Comparison of ENCODE assay signal across 1 cellular context in genomic region chr12:105083551-105084105, GRCh38.
TF ChIP-seq lines count a peak whose summit lies in the region.

No MANE protein-coding gene starts in this region.

TF ChIP-seq in GM23338, 12 proteins besides CTCF, POLR2A, EP300 and RAD21 (continued from another document):
- TF ChIP-seq, protein P1, sequence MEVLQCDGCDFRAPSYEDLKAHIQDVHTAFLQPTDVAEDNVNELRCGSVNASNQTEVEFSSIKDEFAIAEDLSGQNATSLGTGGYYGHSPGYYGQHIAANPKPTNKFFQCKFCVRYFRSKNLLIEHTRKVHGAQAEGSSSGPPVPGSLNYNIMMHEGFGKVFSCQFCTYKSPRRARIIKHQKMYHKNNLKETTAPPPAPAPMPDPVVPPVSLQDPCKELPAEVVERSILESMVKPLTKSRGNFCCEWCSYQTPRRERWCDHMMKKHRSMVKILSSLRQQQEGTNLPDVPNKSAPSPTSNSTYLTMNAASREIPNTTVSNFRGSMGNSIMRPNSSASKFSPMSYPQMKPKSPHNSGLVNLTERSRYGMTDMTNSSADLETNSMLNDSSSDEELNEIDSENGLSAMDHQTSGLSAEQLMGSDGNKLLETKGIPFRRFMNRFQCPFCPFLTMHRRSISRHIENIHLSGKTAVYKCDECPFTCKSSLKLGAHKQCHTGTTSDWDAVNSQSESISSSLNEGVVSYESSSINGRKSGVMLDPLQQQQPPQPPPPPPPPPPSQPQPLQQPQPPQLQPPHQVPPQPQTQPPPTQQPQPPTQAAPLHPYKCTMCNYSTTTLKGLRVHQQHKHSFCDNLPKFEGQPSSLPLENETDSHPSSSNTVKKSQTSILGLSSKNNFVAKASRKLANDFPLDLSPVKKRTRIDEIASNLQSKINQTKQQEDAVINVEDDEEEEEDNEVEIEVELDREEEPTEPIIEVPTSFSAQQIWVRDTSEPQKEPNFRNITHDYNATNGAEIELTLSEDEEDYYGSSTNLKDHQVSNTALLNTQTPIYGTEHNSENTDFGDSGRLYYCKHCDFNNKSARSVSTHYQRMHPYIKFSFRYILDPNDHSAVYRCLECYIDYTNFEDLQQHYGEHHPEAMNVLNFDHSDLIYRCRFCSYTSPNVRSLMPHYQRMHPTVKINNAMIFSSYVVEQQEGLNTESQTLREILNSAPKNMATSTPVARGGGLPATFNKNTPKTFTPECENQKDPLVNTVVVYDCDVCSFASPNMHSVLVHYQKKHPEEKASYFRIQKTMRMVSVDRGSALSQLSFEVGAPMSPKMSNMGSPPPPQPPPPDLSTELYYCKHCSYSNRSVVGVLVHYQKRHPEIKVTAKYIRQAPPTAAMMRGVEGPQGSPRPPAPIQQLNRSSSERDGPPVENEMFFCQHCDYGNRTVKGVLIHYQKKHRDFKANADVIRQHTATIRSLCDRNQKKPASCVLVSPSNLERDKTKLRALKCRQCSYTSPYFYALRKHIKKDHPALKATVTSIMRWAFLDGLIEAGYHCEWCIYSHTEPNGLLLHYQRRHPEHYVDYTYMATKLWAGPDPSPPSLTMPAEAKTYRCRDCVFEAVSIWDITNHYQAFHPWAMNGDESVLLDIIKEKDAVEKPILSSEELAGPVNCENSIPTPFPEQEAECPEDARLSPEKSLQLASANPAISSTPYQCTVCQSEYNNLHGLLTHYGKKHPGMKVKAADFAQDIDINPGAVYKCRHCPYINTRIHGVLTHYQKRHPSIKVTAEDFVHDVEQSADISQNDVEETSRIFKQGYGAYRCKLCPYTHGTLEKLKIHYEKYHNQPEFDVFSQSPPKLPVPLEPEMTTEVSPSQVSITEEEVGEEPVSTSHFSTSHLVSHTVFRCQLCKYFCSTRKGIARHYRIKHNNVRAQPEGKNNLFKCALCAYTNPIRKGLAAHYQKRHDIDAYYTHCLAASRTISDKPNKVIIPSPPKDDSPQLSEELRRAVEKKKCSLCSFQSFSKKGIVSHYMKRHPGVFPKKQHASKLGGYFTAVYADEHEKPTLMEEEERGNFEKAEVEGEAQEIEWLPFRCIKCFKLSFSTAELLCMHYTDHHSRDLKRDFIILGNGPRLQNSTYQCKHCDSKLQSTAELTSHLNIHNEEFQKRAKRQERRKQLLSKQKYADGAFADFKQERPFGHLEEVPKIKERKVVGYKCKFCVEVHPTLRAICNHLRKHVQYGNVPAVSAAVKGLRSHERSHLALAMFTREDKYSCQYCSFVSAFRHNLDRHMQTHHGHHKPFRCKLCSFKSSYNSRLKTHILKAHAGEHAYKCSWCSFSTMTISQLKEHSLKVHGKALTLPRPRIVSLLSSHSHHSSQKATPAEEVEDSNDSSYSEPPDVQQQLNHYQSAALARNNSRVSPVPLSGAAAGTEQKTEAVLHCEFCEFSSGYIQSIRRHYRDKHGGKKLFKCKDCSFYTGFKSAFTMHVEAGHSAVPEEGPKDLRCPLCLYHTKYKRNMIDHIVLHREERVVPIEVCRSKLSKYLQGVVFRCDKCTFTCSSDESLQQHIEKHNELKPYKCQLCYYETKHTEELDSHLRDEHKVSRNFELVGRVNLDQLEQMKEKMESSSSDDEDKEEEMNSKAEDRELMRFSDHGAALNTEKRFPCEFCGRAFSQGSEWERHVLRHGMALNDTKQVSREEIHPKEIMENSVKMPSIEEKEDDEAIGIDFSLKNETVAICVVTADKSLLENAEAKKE (CRISPR knock-in tag; IDR thresholded peaks at IDR 0.05), result no peak
